ENCODE assay signal across 19 cellular contexts in the genomic region with DNA sequence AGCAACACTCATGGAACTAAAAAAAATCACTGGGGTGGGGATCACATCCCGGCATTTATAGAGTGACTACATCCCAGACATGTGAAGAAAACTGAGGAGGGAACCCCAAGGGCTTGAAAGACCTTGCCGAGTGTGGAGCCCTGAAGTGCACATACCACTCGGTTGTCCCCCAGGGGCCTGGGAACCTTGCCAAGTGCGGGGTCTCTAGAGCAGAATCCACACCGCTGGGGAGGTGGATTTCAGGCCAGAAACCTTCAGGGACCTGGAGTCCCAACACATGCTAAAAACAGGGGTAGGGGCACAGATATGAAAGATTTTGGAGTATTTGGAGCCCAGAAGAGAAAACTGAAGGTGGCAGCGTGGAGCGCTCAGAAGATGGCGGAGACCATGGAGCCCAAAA. TPM values are rescaled to one million over a fixed set of nuclear protein-coding genes. Genes with fewer than 3 reads are reported as not detected.
"Had no signal": no experiment of that assay in that cellular context is flagged by ENCODE, and none has a peak within 500 bp of the region (broad histone marks: within the 10 kb centered on the region; RNA-seq: fewer than 3 reads in every experiment).

No MANE protein-coding gene starts in this region.

- H3K27ac ChIP-seq: tibial artery had no signal

- DNase-seq: activated CD4-positive, alpha-beta memory T cell treated with anti-CD3 and anti-CD28 coated beads, Interleukin-2, amount 10 ng/mL, durations not matched to agents 7 days and 5 days; activated CD4-positive, alpha-beta T cell treated with anti-CD3 and anti-CD28 coated beads for 4 hours; activated naive CD4-positive, alpha-beta T cell treated with anti-CD3 and anti-CD28 coated beads, Interleukin-2, amount 50 U/mL, for 16 hours; activated T-cell treated with anti-CD3 and anti-CD28 coated beads, Interleukin-2, amount 50 U/mL, for 24 hours; dorsolateral prefrontal cortex; immature natural killer cell; left colon; mesenchymal stem cell; natural killer cell; nucleus accumbens; stimulated activated CD4-positive, alpha-beta T cell treated with anti-CD3 and anti-CD28 coated beads, Interleukin-1b, Interleukin-23, amount 100 ng/mL, for 48 hours; tibial artery had no signal

- H3K4me1 ChIP-seq: tibial artery had no signal

- H3K36me3 ChIP-seq: esophagus muscularis mucosa, tibial artery had no signal

- H3K9me3 ChIP-seq: tibial artery had no signal

- H3K4me3 ChIP-seq: dorsolateral prefrontal cortex, esophagus muscularis mucosa, tibial artery had no signal

- ATAC-seq: left colon, natural killer cell, sciatic nerve had no signal

RNA-seq across cellular contexts. Expression of a gene that starts 35.2 kb away (rescaled TPM):
- total RNA-seq: activated CD4-positive, alpha-beta memory T cell treated with anti-CD3 and anti-CD28 coated beads, Interleukin-2, amount 10 ng/mL, durations not matched to agents 7 days and 5 days; dorsolateral prefrontal cortex; esophagus muscularis mucosa; fibroblast of villous mesenchyme; glomerular endothelial cell; left colon; natural killer cell; progenitor cell of endocrine pancreas; sciatic nerve; T-helper 1 cell treated with Interleukin-12 subunit alpha and Interleukin-12 subunit beta and Interleukin-4 antibody, amounts not matched to agents 30 ng/mL and 1 ng/mL, for 36 hours had no signal
- polyA plus RNA-seq: adipose tissue, immature natural killer cell had no signal
